8 cellular contexts compared by ENCODE assay signal in genomic region chr12:131681746-131682510, GRCh38. TPM values are rescaled to one million over a fixed set of nuclear protein-coding genes. Genes with fewer than 3 reads are reported as not detected.
DNase-seq lines count a peak whose midpoint lies in the region; ATAC-seq, FAIRE-seq and TF ChIP-seq lines count a peak whose summit lies in the region.
"Not testable (repeated sequence)": the region's sequence is repeated elsewhere in the genome, so short reads cannot be mapped to it uniquely, and the experiment has no call there.

No MANE protein-coding gene starts in this region.

- not testable (repeated sequence) for H3K9me3 Mint-ChIP-seq in stimulated activated naive CD8-positive, alpha-beta T cell treated with anti-CD3 and anti-CD28 coated beads, Interleukin-15, amount 100 ng/mL, for 72 hours

- peak; percentile 100 for ATAC-seq in GM21825 (IDR thresholded peaks at IDR 0.05; ENCODE audit: unreplicated experiment)
- ATAC-seq in RWPE2 (ENCODE audit: low read depth) = peak; percentile 91
- peak; percentile 65 for ATAC-seq in stimulated activated naive CD8-positive, alpha-beta T cell treated with anti-CD3 and anti-CD28 coated beads, Interleukin-15, amount 100 ng/mL, for 72 hours

- peak overlapping the region in 1 of 2 donors; percentile 97 for H3K27ac Mint-ChIP-seq in stimulated activated naive CD8-positive, alpha-beta T cell treated with anti-CD3 and anti-CD28 coated beads, Interleukin-15, amount 100 ng/mL, for 72 hours

- peak overlapping the region in 1 of 2 donors; percentile 84 for H3K4me3 Mint-ChIP-seq in stimulated activated naive CD8-positive, alpha-beta T cell treated with anti-CD3 and anti-CD28 coated beads, Interleukin-15, amount 100 ng/mL, for 72 hours

- not testable (repeated sequence) for H3K9me3 ChIP-seq in HUES64 (ENCODE audit: insufficient read depth, low read depth, low read length); RWPE2 (ENCODE audit: severe bottlenecking)

- H3K4me1 Mint-ChIP-seq in stimulated activated naive CD8-positive, alpha-beta T cell treated with anti-CD3 and anti-CD28 coated beads, Interleukin-15, amount 100 ng/mL, for 72 hours = peaks cover 27% of the 10 kb centered on the region

- not testable (repeated sequence) for H3K36me3 ChIP-seq in HUES64 (ENCODE audit: insufficient read depth, low read length); RWPE2 (ENCODE audit: low read depth)

- peak overlapping the region; percentile 32 for H3K4me3 ChIP-seq in HUES64 (ENCODE audit: low read length)
- H3K4me3 ChIP-seq in RWPE2 (ENCODE audit: severe bottlenecking) = not testable (repeated sequence)

- peaks cover 11% of the 10 kb centered on the region; the same call in 1 of the 2 replicates for H3K4me1 ChIP-seq in HUES64 (ENCODE audit: insufficient read depth, low read length)
- not testable (repeated sequence) for H3K4me1 ChIP-seq in RWPE2 (ENCODE audit: insufficient read depth, poor library complexity, severe bottlenecking)

- TF ChIP-seq POLR2A in GM12891 (IDR thresholded peaks at IDR 0.05; ENCODE audit: low read depth, low read length) = not testable (repeated sequence)

- DNase-seq in GM12891 (ENCODE audit: insufficient read length, low spot score) = peak; percentile 89
- DNase-seq in RWPE2 (ENCODE audit: low spot score) = peak; percentile 45
- DNase-seq in activated T-cell treated with anti-CD3 and anti-CD28 coated beads, Interleukin-2, amount 50 U/mL, for 48 hours = peak; percentile 79 to 85
- DNase-seq in fibroblast of the conjunctiva (ENCODE audit: low read depth) = peak; percentile 18
- peak; percentile 85 for DNase-seq in mesenteric fat pad (ENCODE audit: low spot score)
- peak; percentile 31 to 79 for DNase-seq in stimulated activated naive CD8-positive, alpha-beta T cell treated with anti-CD3 and anti-CD28 coated beads, Interleukin-15, amount 100 ng/mL, for 72 hours

- not testable (repeated sequence) for H3K27me3 ChIP-seq in HUES64 (ENCODE audit: insufficient read depth, low read length); RWPE2 (ENCODE audit: insufficient read depth, poor library complexity, severe bottlenecking)

- H3K9ac ChIP-seq in HUES64 (ENCODE audit: low read depth, low read length) = not testable (repeated sequence)

- 27% methylated on average over 17 of the region's 25 CpGs for WGBS in HUES64

- FAIRE-seq in GM12891 (lab: Jason Lieb, UNC) = not testable (repeated sequence)

- not testable (repeated sequence) for H3K27ac ChIP-seq in HUES64 (ENCODE audit: low read depth, low read length); RWPE2 (ENCODE audit: poor library complexity, severe bottlenecking)

- TF ChIP-seq CTCF in RWPE2 (IDR thresholded peaks at IDR 0.05; ENCODE audit: poor library complexity, severe bottlenecking) = not testable (repeated sequence)

- not testable (repeated sequence) for H3K27me3 Mint-ChIP-seq in stimulated activated naive CD8-positive, alpha-beta T cell treated with anti-CD3 and anti-CD28 coated beads, Interleukin-15, amount 100 ng/mL, for 72 hours

RNA-seq across cellular contexts. Expression of gene SFSWAP, which starts 29.0 kb away (rescaled TPM):
- polyA plus RNA-seq in GM12891 (2012; ENCODE audit: low read depth, missing spikeins) = 21.1 TPM
- polyA plus RNA-seq in HUES64 (2013, experiment 1 of 2) = 28.8 TPM
- polyA plus RNA-seq in HUES64 (2013, experiment 2 of 2) = 30.1 TPM
- total RNA-seq in mesenteric fat pad = 36.1 TPM

Comparison
In these comparisons a context has a peak if more than half of its experiments do, and no peak if none do; other contexts are left out.
1. DNase-seq: peak in every context shown above with its lines; median percentile 89 in GM12891; 85 in mesenteric fat pad; 82 in activated T-cell treated with anti-CD3 and anti-CD28 coated beads, Interleukin-2, amount 50 U/mL, for 48 hours; 55 in stimulated activated naive CD8-positive, alpha-beta T cell treated with anti-CD3 and anti-CD28 coated beads, Interleukin-15, amount 100 ng/mL, for 72 hours; 45 in RWPE2; 18 in fibroblast of the conjunctiva.